In the genomic region with DNA sequence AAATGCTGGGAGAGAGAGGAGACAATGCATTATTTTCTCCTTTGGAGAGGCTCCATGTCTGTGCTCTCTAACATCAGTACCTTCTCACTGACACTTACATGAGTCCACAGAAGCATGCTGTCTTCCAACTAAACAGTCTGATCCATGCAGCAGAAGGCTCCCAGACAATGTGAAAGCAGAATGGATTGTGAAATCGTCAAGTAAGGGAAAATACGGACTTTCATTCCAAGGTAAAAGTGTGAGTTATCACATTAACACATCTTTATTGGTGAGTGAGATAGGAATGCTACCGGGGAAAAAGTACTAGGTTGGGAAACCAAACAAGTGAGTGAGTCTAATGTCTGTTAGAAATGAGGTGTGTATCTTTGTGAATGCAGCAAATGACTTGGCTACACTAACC, we compare ENCODE assay signal across 2 cellular contexts.
TF ChIP-seq lines count a peak whose summit lies in the region.

No MANE protein-coding gene starts in this region.

TF ChIP-seq in IMR-90, 13 proteins besides CTCF, POLR2A, EP300 and RAD21:
- no peak for TF ChIP-seq MAFK (IDR thresholded peaks at IDR 0.05; ENCODE audit: low read depth, low read length)
- TF ChIP-seq CEBPB (IDR thresholded peaks at IDR 0.05; ENCODE audit: low read depth, low read length), result peak; percentile 18; the same call in 1 of the 2 replicates
- TF ChIP-seq CHD1 (IDR thresholded peaks at IDR 0.05; ENCODE audit: low read depth, low read length), result no peak
- TF ChIP-seq SMC3 (IDR thresholded peaks at IDR 0.05; ENCODE audit: low read depth, low read length), result no peak
- TF ChIP-seq MXI1 (IDR thresholded peaks at IDR 0.05; ENCODE audit: borderline replicate concordance, low read depth, low read length), result no peak

TF ChIP-seq in H1, 55 proteins besides CTCF, POLR2A, EP300 and RAD21:
- TF ChIP-seq, protein P1, sequence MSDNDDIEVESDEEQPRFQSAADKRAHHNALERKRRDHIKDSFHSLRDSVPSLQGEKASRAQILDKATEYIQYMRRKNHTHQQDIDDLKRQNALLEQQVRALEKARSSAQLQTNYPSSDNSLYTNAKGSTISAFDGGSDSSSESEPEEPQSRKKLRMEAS (IDR thresholded peaks at IDR 0.05), result no peak
- no peak for TF ChIP-seq CBX8 (IDR thresholded peaks at IDR 0.05; ENCODE audit: borderline replicate concordance, low read depth, low read length)
- no peak for TF ChIP-seq JUND (IDR thresholded peaks at IDR 0.05; ENCODE audit: low read length)
- TF ChIP-seq SP1 (IDR thresholded peaks at IDR 0.05; ENCODE audit: low read depth, low read length), result no peak
- no peak for TF ChIP-seq CBX5 (IDR thresholded peaks at IDR 0.05; ENCODE audit: low read depth, low read length)
- TF ChIP-seq CTBP2 (IDR thresholded peaks at IDR 0.05; ENCODE audit: borderline replicate concordance, insufficient read depth, insufficient read length, low read length), result no peak
- TF ChIP-seq HDAC6 (IDR thresholded peaks at IDR 0.05; ENCODE audit: low read depth, low read length), result no peak
- no peak for TF ChIP-seq BRCA1 (IDR thresholded peaks at IDR 0.05; ENCODE audit: low read depth, low read length)
- TF ChIP-seq ASH2L (IDR thresholded peaks at IDR 0.05; ENCODE audit: low read length), result no peak
- no peak for TF ChIP-seq KDM4A (IDR thresholded peaks at IDR 0.05; ENCODE audit: low read depth, low read length, severe bottlenecking)
- TF ChIP-seq NRF1 (IDR thresholded peaks at IDR 0.05; ENCODE audit: low read depth, low read length), result no peak
- TF ChIP-seq CEBPB (IDR thresholded peaks at IDR 0.05; ENCODE audit: low read depth, low read length), result no peak
- no peak for TF ChIP-seq CHD2 (IDR thresholded peaks at IDR 0.05; ENCODE audit: low read length)
- TF ChIP-seq, protein P2, sequence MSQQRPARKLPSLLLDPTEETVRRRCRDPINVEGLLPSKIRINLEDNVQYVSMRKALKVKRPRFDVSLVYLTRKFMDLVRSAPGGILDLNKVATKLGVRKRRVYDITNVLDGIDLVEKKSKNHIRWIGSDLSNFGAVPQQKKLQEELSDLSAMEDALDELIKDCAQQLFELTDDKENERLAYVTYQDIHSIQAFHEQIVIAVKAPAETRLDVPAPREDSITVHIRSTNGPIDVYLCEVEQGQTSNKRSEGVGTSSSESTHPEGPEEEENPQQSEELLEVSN (IDR thresholded peaks at IDR 0.05), result no peak
- TF ChIP-seq RNF2 (IDR thresholded peaks at IDR 0.05; ENCODE audit: borderline replicate concordance, low read depth, low read length, missing control alignments, poor library complexity, severe bottlenecking), result no peak
- TF ChIP-seq TCF12 (IDR thresholded peaks at IDR 0.05; ENCODE audit: low read depth, low read length), result no peak
